In genomic region chr6:168132531-168133184, GRCh38 we compare ENCODE assay signal across 8 cellular contexts. TPM values are rescaled to one million over a fixed set of nuclear protein-coding genes. Genes with fewer than 3 reads are reported as not detected.
A peak's percentile ranks its signal among the peaks of the same experiment; 100 is the strongest.
DNase-seq lines count a peak whose midpoint lies in the region; ATAC-seq and TF ChIP-seq lines count a peak whose summit lies in the region.

No MANE protein-coding gene starts in this region.

- peaks cover 4% of the 10 kb centered on the region for H3K27me3 Mint-ChIP-seq in glutamatergic neuron (ENCODE audit: unreplicated experiment)

- H3K36me3 Mint-ChIP-seq in glutamatergic neuron (ENCODE audit: unreplicated experiment): no peaks in the 10 kb centered on the region

- TF ChIP-seq CTCF in Peyer's patch (IDR thresholded peaks at IDR 0.05) (peak in 4 of 6 experiments; percentile 28 to 62 (median 54)), glutamatergic neuron (IDR thresholded peaks at IDR 0.05; ENCODE audit: partially characterized antibody, unreplicated experiment) (no peak), ovary (IDR thresholded peaks at IDR 0.05) (peak in 1 of 3 donors; percentile 46)

- no peak for TF ChIP-seq POLR2A in Peyer's patch (IDR thresholded peaks at IDR 0.05)
- TF ChIP-seq POLR2A in ovary (IDR thresholded peaks at IDR 0.05): no peak

- ATAC-seq in HG02885 (IDR thresholded peaks at IDR 0.05; ENCODE audit: poor library complexity, unreplicated experiment) (no peak), HG03025 (IDR thresholded peaks at IDR 0.05; ENCODE audit: low FRiP score, unreplicated experiment) (no peak)

- H3K27ac ChIP-seq in Peyer's patch: peak overlapping the region in 1 of 4 donors; percentile 26
- no peak overlapping the region for H3K27ac ChIP-seq in ovary

- H3K4me1 Mint-ChIP-seq in glutamatergic neuron (ENCODE audit: low read depth, unreplicated experiment): peaks cover 7% of the 10 kb centered on the region

- H3K4me1 ChIP-seq in Peyer's patch (peaks cover 0 to 4% (median 0%) of the 10 kb centered on the region in 4 donors), ovary (ENCODE audit: insufficient read depth) (peaks cover 7% of the 10 kb centered on the region)

- no peak for TF ChIP-seq EP300 in ovary (IDR thresholded peaks at IDR 0.05)

- no peaks in the 10 kb centered on the region for H3K9me3 ChIP-seq in Peyer's patch
- no peaks in the 10 kb centered on the region for H3K9me3 ChIP-seq in ovary

- no peak overlapping the region for H3K27ac Mint-ChIP-seq in glutamatergic neuron (ENCODE audit: unreplicated experiment)

- no peaks in the 10 kb centered on the region for H3K27me3 ChIP-seq in Peyer's patch
- no peaks in the 10 kb centered on the region for H3K27me3 ChIP-seq in ovary

- H3K36me3 ChIP-seq in Peyer's patch (no peaks in the 10 kb centered on the region), ovary (no peaks in the 10 kb centered on the region)

- intact Hi-C loops in ovary (cut with DNase I): no loop called here

- 6 to 21% (median 13%) methylated on average over 27 to 34 of the region's 34 CpGs for WGBS in ovary, 3 donors

- H3K4me3 Mint-ChIP-seq in glutamatergic neuron (ENCODE audit: unreplicated experiment): no peak overlapping the region

- peak overlapping the region in 1 of 4 donors; percentile 20 for H3K4me3 ChIP-seq in Peyer's patch
- peak overlapping the region; percentile 25 for H3K4me3 ChIP-seq in ovary

- peaks cover 4% of the 10 kb centered on the region for H3K9me3 Mint-ChIP-seq in glutamatergic neuron (ENCODE audit: unreplicated experiment)

- DNase-seq in C1 segment of cervical spinal cord (lab: John Stamatoyannopoulos, UW) (peak in 13 of 14 donors; percentile 16 to 68 (median 57)), Peyer's patch (peak in 2 of 3 donors; percentile 57 to 61), glutamatergic neuron (peak; percentile 58), ovary (peak; percentile 32 to 63 (median 49)), NCI-H1436 treated with DMSO at 0.1 percent for 48 hours (lab: John Stamatoyannopoulos, UW) (no peak), GDM1 (lab: John Stamatoyannopoulos, UW) (no peak)

RNA-seq across cellular contexts. Expression of gene FRMD1, which starts 53.6 kb away (rescaled TPM):
- total RNA-seq in Peyer's patch (10 to 100 TPM in 3 of 4 donors, 1 to 10 TPM in 1; 1.7 to 28.7 (median 15.7) TPM), glutamatergic neuron (ENCODE audit: unreplicated experiment) (not detected), ovary (under 1 TPM in 5 of 7 donors, not detected in 2; 0.20 to 0.48 (median 0.31) TPM)
- under 1 TPM; 0.10 to 0.36 TPM for polyA plus RNA-seq in ovary

Comparison
In these comparisons a context has a peak if more than half of its experiments do, and no peak if none do; other contexts are left out.
1. DNase-seq: peak in C1 segment of cervical spinal cord (13 of 14), Peyer's patch (2 of 3), glutamatergic neuron (single experiment) and ovary (5 of 5); none in NCI-H1436 treated with DMSO at 0.1 percent for 48 hours (single experiment) and GDM1 (single experiment).